Comparison of ENCODE assay signal across 4 cellular contexts in the genomic region with DNA sequence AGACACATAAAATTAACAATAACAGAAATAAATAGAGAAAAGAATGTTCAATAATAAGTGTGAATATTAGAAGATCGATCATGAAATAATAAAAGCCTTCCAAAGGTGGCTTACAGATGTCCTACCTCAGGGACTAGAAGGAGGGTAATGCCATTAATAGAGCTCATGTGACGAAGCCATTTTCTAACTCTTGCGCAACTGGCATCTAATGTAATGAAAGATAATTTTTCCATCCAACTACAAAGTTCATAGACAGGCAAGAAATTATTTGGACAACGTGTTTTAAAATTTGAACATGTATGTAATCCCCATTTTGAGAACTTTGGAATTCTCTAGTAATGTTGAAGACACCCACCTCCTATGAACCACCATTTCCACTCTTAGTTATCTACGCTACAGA.
TF ChIP-seq lines count a peak whose summit lies in the region.

No MANE protein-coding gene starts in this region.

TF ChIP-seq in A549, 52 proteins besides CTCF, POLR2A, EP300 and RAD21:
- no peak for TF ChIP-seq JUN (IDR thresholded peaks at IDR 0.05)
- TF ChIP-seq CEBPB (IDR thresholded peaks at IDR 0.05): peak; percentile 29 to 64; a peak in 3 of 4 replicates

TF ChIP-seq in IMR-90, 13 proteins besides CTCF, POLR2A, EP300 and RAD21:
- TF ChIP-seq, protein P1, sequence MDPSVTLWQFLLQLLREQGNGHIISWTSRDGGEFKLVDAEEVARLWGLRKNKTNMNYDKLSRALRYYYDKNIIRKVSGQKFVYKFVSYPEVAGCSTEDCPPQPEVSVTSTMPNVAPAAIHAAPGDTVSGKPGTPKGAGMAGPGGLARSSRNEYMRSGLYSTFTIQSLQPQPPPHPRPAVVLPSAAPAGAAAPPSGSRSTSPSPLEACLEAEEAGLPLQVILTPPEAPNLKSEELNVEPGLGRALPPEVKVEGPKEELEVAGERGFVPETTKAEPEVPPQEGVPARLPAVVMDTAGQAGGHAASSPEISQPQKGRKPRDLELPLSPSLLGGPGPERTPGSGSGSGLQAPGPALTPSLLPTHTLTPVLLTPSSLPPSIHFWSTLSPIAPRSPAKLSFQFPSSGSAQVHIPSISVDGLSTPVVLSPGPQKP (IDR thresholded peaks at IDR 0.05; ENCODE audit: borderline replicate concordance, low read depth, low read length): no peak
- TF ChIP-seq CEBPB (IDR thresholded peaks at IDR 0.05; ENCODE audit: low read depth, low read length): peak; percentile 84
- no peak for TF ChIP-seq MXI1 (IDR thresholded peaks at IDR 0.05; ENCODE audit: borderline replicate concordance, low read depth, low read length)
- TF ChIP-seq FOS (IDR thresholded peaks at IDR 0.05; ENCODE audit: low read depth, low read length): no peak
- TF ChIP-seq RFX5 (IDR thresholded peaks at IDR 0.05; ENCODE audit: low read depth, low read length): no peak
- TF ChIP-seq, protein P2, sequence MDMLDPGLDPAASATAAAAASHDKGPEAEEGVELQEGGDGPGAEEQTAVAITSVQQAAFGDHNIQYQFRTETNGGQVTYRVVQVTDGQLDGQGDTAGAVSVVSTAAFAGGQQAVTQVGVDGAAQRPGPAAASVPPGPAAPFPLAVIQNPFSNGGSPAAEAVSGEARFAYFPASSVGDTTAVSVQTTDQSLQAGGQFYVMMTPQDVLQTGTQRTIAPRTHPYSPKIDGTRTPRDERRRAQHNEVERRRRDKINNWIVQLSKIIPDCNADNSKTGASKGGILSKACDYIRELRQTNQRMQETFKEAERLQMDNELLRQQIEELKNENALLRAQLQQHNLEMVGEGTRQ (IDR thresholded peaks at IDR 0.05; ENCODE audit: low read depth, low read length): no peak
TF ChIP-seq in IMR-90: peak in this region for 1.

TF ChIP-seq in K562, 482 proteins besides CTCF, POLR2A, EP300 and RAD21:
- TF ChIP-seq CEBPB (tag; IDR thresholded peaks at IDR 0.05) (peak; percentile 53), CEBPG (CRISPR knock-in tag; IDR thresholded peaks at IDR 0.05) (no peak), CEBPG (tag; conservative IDR thresholded peaks at IDR 0.05 in 1 of 2, IDR thresholded peaks at IDR 0.05 in 1 of 2) (peak in 1 of 2 experiments; percentile 64; a peak in 2 of 4 replicates), BMI1 (IDR thresholded peaks at IDR 0.05; ENCODE audit: low read length) (no peak)

TF ChIP-seq in H1, 55 proteins besides CTCF, POLR2A, EP300 and RAD21:
- no peak for TF ChIP-seq GABPA (IDR thresholded peaks at IDR 0.05; ENCODE audit: borderline replicate concordance, insufficient read depth, low read length)
- TF ChIP-seq CEBPB (IDR thresholded peaks at IDR 0.05; ENCODE audit: low read depth, low read length): peak; percentile 83
- no peak for TF ChIP-seq TCF12 (IDR thresholded peaks at IDR 0.05; ENCODE audit: low read depth, low read length)
